In genomic region chr9:131358438-131359029, GRCh38 we compare ENCODE assay signal across 18 cellular contexts. TPM values are rescaled to one million over a fixed set of nuclear protein-coding genes. Genes with fewer than 3 reads are reported as not detected.
DNase-seq lines count a peak whose midpoint lies in the region; ATAC-seq lines count a peak whose summit lies in the region.
"Had no signal": no experiment of that assay in that cellular context is flagged by ENCODE, and none has a peak within 500 bp of the region (broad histone marks: within the 10 kb centered on the region; RNA-seq: fewer than 3 reads in every experiment).

No MANE protein-coding gene starts in this region.

- no peaks in the 10 kb centered on the region for H3K36me3 ChIP-seq in HUES64 (ENCODE audit: insufficient read depth, low read length)
- H3K36me3 ChIP-seq: gastrocnemius medialis, transverse colon had no signal

- no peaks in the 10 kb centered on the region for H3K27me3 Mint-ChIP-seq in effector memory CD8-positive, alpha-beta T cell
- H3K27me3 Mint-ChIP-seq: activated CD4-positive, alpha-beta memory T cell treated with anti-CD3 and anti-CD28 coated beads for 36 hours had no signal

- 85% methylated on average over 13 of the region's 14 CpGs for WGBS in HUES64

- H3K27ac ChIP-seq in HUES64 (ENCODE audit: low read depth, low read length): peak overlapping the region; percentile 98; the same call in 1 of the 2 replicates
- H3K27ac ChIP-seq: body of pancreas, gastrocnemius medialis, transverse colon had no signal

- H3K9ac ChIP-seq in HUES64 (ENCODE audit: low read depth, low read length): peak overlapping the region; percentile 5; the same call in 1 of the 2 replicates

- peaks cover 17% of the 10 kb centered on the region for H3K4me1 ChIP-seq in HUES64 (ENCODE audit: insufficient read depth, low read length)

- peaks cover 5% of the 10 kb centered on the region in 2 donors for H3K4me1 Mint-ChIP-seq in effector memory CD8-positive, alpha-beta T cell (ENCODE audit: low read depth in 2 of 2)
- peaks cover 14% of the 10 kb centered on the region for H3K4me1 Mint-ChIP-seq in stimulated activated effector memory CD8-positive, alpha-beta T cell treated with anti-CD3 and anti-CD28 coated beads, Interleukin-12 subunit alpha, Interleukin-12 subunit beta, amount 100 ng/mL, for 72 hours

- no peaks in the 10 kb centered on the region for H3K9me3 ChIP-seq in HUES64 (ENCODE audit: insufficient read depth, low read depth, low read length)
- H3K9me3 ChIP-seq: body of pancreas, gastrocnemius medialis, mucosa of descending colon, transverse colon had no signal

- H3K4me3 ChIP-seq in HUES64 (ENCODE audit: low read length): no peak overlapping the region
- H3K4me3 ChIP-seq: body of pancreas, gastrocnemius medialis, K562, mucosa of descending colon, transverse colon had no signal

- ATAC-seq in effector memory CD8-positive, alpha-beta T cell (replicated peaks): peak; percentile 32
- ATAC-seq in stimulated activated effector memory CD8-positive, alpha-beta T cell treated with anti-CD3 and anti-CD28 coated beads, Interleukin-12 subunit alpha, Interleukin-12 subunit beta, amount 100 ng/mL, for 72 hours: no peak
- ATAC-seq: body of pancreas, gastrocnemius medialis, mucosa of descending colon had no signal

- no peak overlapping the region for H3K27ac Mint-ChIP-seq in effector memory CD8-positive, alpha-beta T cell
- peak overlapping the region; percentile 42 for H3K27ac Mint-ChIP-seq in stimulated activated effector memory CD8-positive, alpha-beta T cell treated with anti-CD3 and anti-CD28 coated beads, Interleukin-12 subunit alpha, Interleukin-12 subunit beta, amount 100 ng/mL, for 72 hours
- H3K27ac Mint-ChIP-seq: activated CD4-positive, alpha-beta memory T cell treated with anti-CD3 and anti-CD28 coated beads for 36 hours had no signal

- peak; percentile 34 for DNase-seq in activated effector memory CD4-positive, alpha-beta T cell treated with anti-CD3 and anti-CD28 coated beads, Interleukin-2, amount 50 U/mL, for 16 hours
- no peak for DNase-seq in activated effector memory CD4-positive, alpha-beta T cell treated with Interleukin-2 at 50 U/mL for 16 hours
- DNase-seq in effector memory CD8-positive, alpha-beta T cell: no peak
- no peak for DNase-seq in stimulated activated effector memory CD8-positive, alpha-beta T cell treated with anti-CD3 and anti-CD28 coated beads, Interleukin-12 subunit alpha, Interleukin-12 subunit beta, amount 100 ng/mL, for 72 hours (ENCODE audit: low spot score in 2 of 2)
- DNase-seq in COLO829 (ENCODE audit: low spot score) (no peak), Kasumi-1 (lab: John Stamatoyannopoulos, UW) (no peak), epidermal melanocyte (ENCODE audit: insufficient read length, low spot score) (no peak)
- DNase-seq: activated CD4-positive, alpha-beta memory T cell treated with anti-CD3 and anti-CD28 coated beads for 36 hours; body of pancreas; gastrocnemius medialis; GOT3; mucosa of descending colon; NCI-H2081; NCI-H510A; stimulated activated CD4-positive, alpha-beta T cell treated with anti-CD3 and anti-CD28 coated beads, Interleukin-12 subunit alpha, Interleukin-12 subunit beta, amount 100 ng/mL, for 4 hours; transverse colon had no signal

- H3K4me3 Mint-ChIP-seq in effector memory CD8-positive, alpha-beta T cell: peak overlapping the region; percentile 11 to 37
- no peak overlapping the region for H3K4me3 Mint-ChIP-seq in stimulated activated effector memory CD8-positive, alpha-beta T cell treated with anti-CD3 and anti-CD28 coated beads, Interleukin-12 subunit alpha, Interleukin-12 subunit beta, amount 100 ng/mL, for 72 hours
- H3K4me3 Mint-ChIP-seq: activated CD4-positive, alpha-beta memory T cell treated with anti-CD3 and anti-CD28 coated beads for 36 hours had no signal

- no peaks in the 10 kb centered on the region for H3K36me3 Mint-ChIP-seq in effector memory CD8-positive, alpha-beta T cell (ENCODE audit: insufficient read depth)
- no peaks in the 10 kb centered on the region for H3K36me3 Mint-ChIP-seq in stimulated activated effector memory CD8-positive, alpha-beta T cell treated with anti-CD3 and anti-CD28 coated beads, Interleukin-12 subunit alpha, Interleukin-12 subunit beta, amount 100 ng/mL, for 72 hours
- H3K36me3 Mint-ChIP-seq: activated CD4-positive, alpha-beta memory T cell treated with anti-CD3 and anti-CD28 coated beads for 36 hours had no signal

- no peaks in the 10 kb centered on the region for H3K9me3 Mint-ChIP-seq in effector memory CD8-positive, alpha-beta T cell
- H3K9me3 Mint-ChIP-seq in stimulated activated effector memory CD8-positive, alpha-beta T cell treated with anti-CD3 and anti-CD28 coated beads, Interleukin-12 subunit alpha, Interleukin-12 subunit beta, amount 100 ng/mL, for 72 hours: no peaks in the 10 kb centered on the region
- H3K9me3 Mint-ChIP-seq: activated CD4-positive, alpha-beta memory T cell treated with anti-CD3 and anti-CD28 coated beads for 36 hours had no signal

- no peaks in the 10 kb centered on the region for H3K27me3 ChIP-seq in HUES64 (ENCODE audit: insufficient read depth, low read length)
- H3K27me3 ChIP-seq: body of pancreas, gastrocnemius medialis, transverse colon had no signal

RNA-seq across cellular contexts. Expression of gene PRRC2B, which starts 35.4 kb away (rescaled TPM):
- 85.6 TPM for polyA plus RNA-seq in HUES64 (2013, experiment 1 of 2)
- 111 TPM for polyA plus RNA-seq in HUES64 (2013, experiment 2 of 2)
